Comparison of ENCODE assay signal across 12 cellular contexts in genomic region chr1:2322593-2323295, GRCh38.
A peak's percentile ranks its signal among the peaks of the same experiment; 100 is the strongest.
DNase-seq lines count a peak whose midpoint lies in the region; ATAC-seq and TF ChIP-seq lines count a peak whose summit lies in the region.
"Had no signal": no experiment of that assay in that cellular context is flagged by ENCODE, and none has a peak within 500 bp of the region (broad histone marks: within the 10 kb centered on the region; RNA-seq: fewer than 3 reads in every experiment).

No MANE protein-coding gene starts in this region.

- peak; percentile 49 for DNase-seq in Daoy (ENCODE audit: low read depth)
- no peak for DNase-seq in brain microvascular endothelial cell
- DNase-seq in left colon: no peak
- DNase-seq in gastrocnemius medialis: no peak
- no peak for DNase-seq in NCI-H1092 (lab: John Stamatoyannopoulos, UW)
- no peak for DNase-seq in NCI-H1436 (lab: John Stamatoyannopoulos, UW)
- DNase-seq: activated CD8-positive, alpha-beta memory T cell treated with anti-CD3 and anti-CD28 coated beads, Interleukin-2, amount 50 U/mL, for 48 hours; CD4-positive, alpha-beta memory T cell had no signal

- no peak for TF ChIP-seq POLR2A in gastrocnemius medialis (IDR thresholded peaks at IDR 0.05)

- intact Hi-C loops in left colon (cut with DNase I, micrococcal nuclease): no loop called here
- intact Hi-C loops in gastrocnemius medialis (cut with DNase I; ENCODE audit: low total_unique reads): no loop called here

- no peak for TF ChIP-seq CTCF in brain microvascular endothelial cell (IDR thresholded peaks at IDR 0.05; ENCODE audit: low read depth, low read length, missing control alignments)
- TF ChIP-seq CTCF in gastrocnemius medialis (IDR thresholded peaks at IDR 0.05 in 4 of 5, conservative IDR thresholded peaks at IDR 0.05 in 1 of 5): no peak

- in situ Hi-C loops in brain microvascular endothelial cell (cut with HindIII; ENCODE audit: low pct_ligation_motif_present, low sequenced_read_pairs): loop anchor here (25.0 kb wide), 1 partner anchor 110 kb away; no protein-coding TSS in a partner anchor
- in situ Hi-C loops in gastrocnemius medialis (cut with MboI; ENCODE audit: low sequenced_read_pairs in 4 of 4): loop anchor here in 2 of 4 donors (25.0 kb wide), 1 partner anchor 110 kb away; no protein-coding TSS in a partner anchor

- ATAC-seq in left colon: peak; percentile 23
- ATAC-seq in gastrocnemius medialis: peak in 1 of 2 donors; percentile 15
- no peak for ATAC-seq in GM18502 (IDR thresholded peaks at IDR 0.05; ENCODE audit: poor library complexity, unreplicated experiment)
- no peak for ATAC-seq in HG03095 (IDR thresholded peaks at IDR 0.05; ENCODE audit: unreplicated experiment)
- ATAC-seq: GM12878 had no signal

- H3K36me3 ChIP-seq in brain microvascular endothelial cell (replicated peaks) (no peaks in the 10 kb centered on the region), gastrocnemius medialis (no peaks in the 10 kb centered on the region)

- H3K27ac ChIP-seq in brain microvascular endothelial cell (peak overlapping the region; percentile 31), gastrocnemius medialis (peak overlapping the region; percentile 20 to 58 (median 43))
- H3K27ac ChIP-seq: HL-60 had no signal

- H3K27me3 ChIP-seq in brain microvascular endothelial cell (replicated peaks) (no peaks in the 10 kb centered on the region), gastrocnemius medialis (peaks cover 12 to 39% (median 25%) of the 10 kb centered on the region in 3 donors)

- H3K9me3 ChIP-seq in gastrocnemius medialis: no peaks in the 10 kb centered on the region

- H3K4me1 ChIP-seq in gastrocnemius medialis: peaks cover 9 to 27% of the 10 kb centered on the region in 2 donors

- H3K4me3 ChIP-seq in brain microvascular endothelial cell (ENCODE audit: low read depth, low read length) (no peak overlapping the region), gastrocnemius medialis (peak overlapping the region in 3 of 4 donors; percentile 3 to 54 (median 33))
- H3K4me3 ChIP-seq: GM12878 had no signal
